Comparison of ENCODE assay signal across 8 cellular contexts in genomic region chr12:111443586-111443985, GRCh38. TPM values are rescaled to one million over a fixed set of nuclear protein-coding genes. Genes with fewer than 3 reads are reported as not detected.
DNase-seq lines count a peak whose midpoint lies in the region; ATAC-seq and TF ChIP-seq lines count a peak whose summit lies in the region.

No MANE protein-coding gene starts in this region.

- H3K27me3 Mint-ChIP-seq in activated B cell treated with CpG ODN at 0.5 μM for 24 hours: no peaks in the 10 kb centered on the region

- TF ChIP-seq POLR2A in esophagus squamous epithelium (IDR thresholded peaks at IDR 0.05): no peak

- peak; percentile 71 for DNase-seq in HT1080 (ENCODE audit: low read depth)
- DNase-seq in activated B cell treated with CpG ODN at 0.5 μM for 24 hours: no peak
- no peak for DNase-seq in esophagus squamous epithelium (lab: John Stamatoyannopoulos, UW)
- DNase-seq in stimulated activated CD4-positive, alpha-beta T cell treated with anti-CD3 and anti-CD28 coated beads, Interleukin-15, amount 100 ng/mL, for 48 hours (ENCODE audit: low read depth in 2 of 2): peak; percentile 49 to 53
- DNase-seq in 8988T: no peak

- no peaks in the 10 kb centered on the region for H3K9me3 ChIP-seq in esophagus squamous epithelium

- no peaks in the 10 kb centered on the region for H3K9me3 Mint-ChIP-seq in activated B cell treated with CpG ODN at 0.5 μM for 24 hours

- no peak overlapping the region for H3K4me3 ChIP-seq in esophagus squamous epithelium

- POLR2A ChIA-PET in activated B cell treated with CpG ODN at 0.5 μM for 24 hours (lab: Charles Lee): interaction anchor here (1.1 to 6.6 kb wide), 6 partner anchors 8 to 88 kb away, joined by 3 to 122 read pairs (median 33); partner anchors contain the start of gene SH2B3

- H3K27ac Mint-ChIP-seq in activated B cell treated with CpG ODN at 0.5 μM for 24 hours: peak overlapping the region; percentile 59

- CTCF ChIA-PET in activated B cell treated with CpG ODN at 0.5 μM for 24 hours (lab: Charles Lee): interaction anchor here (1.8 to 4.3 kb wide), 4 partner anchors 8 to 46 kb away, joined by 5 to 47 read pairs (median 23); no protein-coding TSS in a partner anchor

- H3K4me3 Mint-ChIP-seq in activated B cell treated with CpG ODN at 0.5 μM for 24 hours: no peak overlapping the region

- peaks cover 3 to 67% (median 4%) of the 10 kb centered on the region in 3 donors for H3K36me3 ChIP-seq in esophagus squamous epithelium

- 59 to 69% methylated on average over 7 of the region's 7 CpGs for WGBS in esophagus squamous epithelium, 2 donors

- peak overlapping the region in 3 of 4 donors; percentile 58 to 70 (median 67) for H3K27ac ChIP-seq in esophagus squamous epithelium

- TF ChIP-seq CTCF in activated B cell treated with CpG ODN at 0.5 μM for 24 hours (IDR thresholded peaks at IDR 0.05): no peak
- no peak for TF ChIP-seq CTCF in esophagus squamous epithelium (IDR thresholded peaks at IDR 0.05)

- ATAC-seq in activated B cell treated with CpG ODN at 0.5 μM for 24 hours (ENCODE audit: low read depth) (no peak), HG03025 (IDR thresholded peaks at IDR 0.05; ENCODE audit: low FRiP score, unreplicated experiment) (no peak), GM18498 (IDR thresholded peaks at IDR 0.05; ENCODE audit: unreplicated experiment) (no peak), HG02970 (IDR thresholded peaks at IDR 0.05; ENCODE audit: low FRiP score, unreplicated experiment) (no peak)

- peaks cover 60% of the 10 kb centered on the region for H3K36me3 Mint-ChIP-seq in activated B cell treated with CpG ODN at 0.5 μM for 24 hours (ENCODE audit: low read depth)

- H3K27me3 ChIP-seq in esophagus squamous epithelium: no peaks in the 10 kb centered on the region

- peaks cover 15 to 96% (median 59%) of the 10 kb centered on the region in 3 donors for H3K4me1 ChIP-seq in esophagus squamous epithelium

- intact Hi-C loops in activated B cell treated with CpG ODN at 0.5 μM for 24 hours (cut with micrococcal nuclease): no loop called here
- intact Hi-C loops in esophagus squamous epithelium (cut with DNase I): no loop called here

- peaks cover 87% of the 10 kb centered on the region for H3K4me1 Mint-ChIP-seq in activated B cell treated with CpG ODN at 0.5 μM for 24 hours

RNA-seq across cellular contexts. Expression of gene SH2B3, which starts 37.9 kb away (rescaled TPM):
- total RNA-seq in HT1080 (2014; rRNA removed; shearing (Covaris generic)): 60.1 and 69.6 TPM in 2 replicates
- 84.4 and 101 TPM in 2 replicates for polyA plus RNA-seq in HT1080 (2015; cell fraction: cytosol; rRNA removed)
- 49.1 and 50.4 TPM in 2 replicates for polyA plus RNA-seq in HT1080 (2015; cell fraction: nucleus; rRNA removed)
- total RNA-seq in activated B cell treated with CpG ODN at 0.5 μM for 24 hours (46.7 and 50.7 TPM in 2 replicates), esophagus squamous epithelium (10 to 100 TPM in 1 of 4 donors, 1 to 10 TPM in 3; 3.3 to 16.2 (median 5.6) TPM)

Comparison
In these comparisons a context has a peak if more than half of its experiments do, and no peak if none do; other contexts are left out.
1. DNase-seq: peak in HT1080 (single experiment) and stimulated activated CD4-positive, alpha-beta T cell treated with anti-CD3 and anti-CD28 coated beads, Interleukin-15, amount 100 ng/mL, for 48 hours (2 of 2); none in activated B cell treated with CpG ODN at 0.5 μM for 24 hours (single experiment), esophagus squamous epithelium (single experiment) and 8988T (single experiment).